29 cellular contexts compared by ENCODE assay signal in the genomic region with DNA sequence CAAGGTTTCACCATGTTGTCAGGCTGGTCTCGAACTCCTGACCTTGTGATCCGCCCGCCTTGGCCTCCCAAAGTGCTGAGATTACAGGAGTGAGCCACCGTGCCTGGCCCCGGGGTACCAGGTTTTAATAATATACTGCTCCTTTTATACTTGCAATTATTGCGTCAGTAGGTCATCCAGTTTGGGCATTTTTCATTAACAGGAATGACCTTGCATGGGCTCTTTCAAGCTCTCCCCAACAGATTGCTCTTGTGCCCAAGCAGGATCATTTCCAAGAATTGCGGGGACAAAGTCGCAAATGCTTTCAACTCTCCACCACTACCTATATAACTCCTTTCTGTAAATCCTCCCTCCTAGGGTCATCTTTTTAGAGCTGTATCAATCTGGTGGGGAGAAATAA.
"Had no signal": no experiment of that assay in that cellular context is flagged by ENCODE, and none has a peak within 500 bp of the region (broad histone marks: within the 10 kb centered on the region; RNA-seq: fewer than 3 reads in every experiment).

No MANE protein-coding gene starts in this region.

- H3K27me3 Mint-ChIP-seq: stimulated activated memory B cell treated with anti-CD40 and anti-IgM and Interleukin-4, amounts not matched to agents 10 μg/mL and 1 μg/mL and 100 μg/mL, for 72 hours had no signal

- H3K4me3 ChIP-seq: dorsolateral prefrontal cortex, esophagus muscularis mucosa, gastroesophageal sphincter, heart left ventricle, left ventricle myocardium inferior, lower lobe of right lung, ovary, psoas muscle, skin epidermis, spleen, thoracic aorta, tibial nerve, upper lobe of left lung had no signal

- H3K4me1 Mint-ChIP-seq: endodermal cell had no signal

- H3K36me3 ChIP-seq: ovary had no signal

- H3K9me3 ChIP-seq: esophagus muscularis mucosa, gastroesophageal sphincter, heart left ventricle, left ventricle myocardium inferior, lower lobe of right lung, ovary, psoas muscle, spleen, thoracic aorta, tibial nerve, upper lobe of left lung had no signal

- H3K9me3 Mint-ChIP-seq: endodermal cell; natural killer cell; stimulated activated memory B cell treated with anti-CD40 and anti-IgM and Interleukin-4, amounts not matched to agents 10 μg/mL and 1 μg/mL and 100 μg/mL, for 72 hours had no signal

- ATAC-seq: foreskin keratinocyte; gastroesophageal sphincter; heart left ventricle; left cardiac atrium; lower lobe of right lung; natural killer cell; psoas muscle; right cardiac atrium; stimulated activated memory B cell treated with anti-CD40 and anti-IgM and Interleukin-4, amounts not matched to agents 10 μg/mL and 1 μg/mL and 100 μg/mL, for 72 hours; stimulated activated naive CD8-positive, alpha-beta T cell treated with anti-CD3 and anti-CD28 coated beads, Interleukin-15, Interleukin-2, amounts not matched to agents 100 U/mL and 50 U/mL, for 24 hours had no signal

- H3K27ac Mint-ChIP-seq: endodermal cell; stimulated activated memory B cell treated with anti-CD40 and anti-IgM and Interleukin-4, amounts not matched to agents 10 μg/mL and 1 μg/mL and 100 μg/mL, for 72 hours had no signal

- H3K4me1 ChIP-seq: foreskin keratinocyte, lower lobe of right lung, psoas muscle had no signal

- FAIRE-seq: colon, endothelial cell of umbilical vein, islet of Langerhans, urothelium cell line had no signal

- H3K4me3 Mint-ChIP-seq: endodermal cell; natural killer cell; stimulated activated memory B cell treated with anti-CD40 and anti-IgM and Interleukin-4, amounts not matched to agents 10 μg/mL and 1 μg/mL and 100 μg/mL, for 72 hours had no signal

- DNase-seq: dorsolateral prefrontal cortex; effector CD4-positive, alpha-beta T cell; endodermal cell; foreskin keratinocyte; heart left ventricle; hippocampal formation; left cardiac atrium; left ventricle myocardium inferior; lower lobe of right lung; natural killer cell; occipital lobe; ovary; posterior cingulate gyrus; psoas muscle; right cardiac atrium; spleen; stimulated activated CD4-positive, alpha-beta T cell treated with anti-CD3 and anti-CD28 coated beads, Interleukin-4, amount 100 ng/mL, for 4 hours; stimulated activated naive CD8-positive, alpha-beta T cell treated with anti-CD3 and anti-CD28 coated beads, Interleukin-15, Interleukin-2, amounts not matched to agents 100 U/mL and 50 U/mL, for 24 hours; upper lobe of left lung had no signal

- H3K27me3 ChIP-seq: dorsolateral prefrontal cortex, esophagus muscularis mucosa, foreskin keratinocyte, gastroesophageal sphincter, heart left ventricle, ovary, spleen, tibial nerve, upper lobe of left lung had no signal

- H3K27ac ChIP-seq: dorsolateral prefrontal cortex, esophagus muscularis mucosa, foreskin keratinocyte, gastroesophageal sphincter, heart left ventricle, left ventricle myocardium inferior, lower lobe of right lung, ovary, psoas muscle, spleen, thoracic aorta, tibial nerve, upper lobe of left lung had no signal
